In the genomic region with DNA sequence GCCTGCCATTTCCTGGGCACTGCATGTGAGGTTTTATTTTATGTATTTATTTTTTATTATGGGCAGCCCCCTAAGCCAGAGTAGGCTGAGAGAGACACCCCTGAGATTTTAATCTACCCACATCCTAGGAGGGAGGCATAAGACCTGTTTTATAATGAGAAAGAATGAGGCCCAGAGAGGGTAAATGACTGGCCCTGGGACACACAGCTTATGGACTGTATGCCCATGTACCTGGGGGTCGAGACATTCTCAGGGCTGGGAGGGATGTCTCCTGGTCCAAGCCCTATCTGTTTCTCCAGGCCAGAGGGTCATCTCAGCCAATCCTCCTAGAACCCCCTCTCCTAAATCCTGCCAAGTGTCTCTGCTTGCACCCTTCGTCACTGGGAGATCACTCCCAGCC, we compare ENCODE assay signal across 19 cellular contexts. TPM values are rescaled to one million over a fixed set of nuclear protein-coding genes. Genes with fewer than 3 reads are reported as not detected.
DNase-seq lines count a peak whose midpoint lies in the region; ATAC-seq and TF ChIP-seq lines count a peak whose summit lies in the region.
"Had no signal": no experiment of that assay in that cellular context is flagged by ENCODE, and none has a peak within 500 bp of the region (broad histone marks: within the 10 kb centered on the region; RNA-seq: fewer than 3 reads in every experiment).

No MANE protein-coding gene starts in this region.

- H3K4me3 Mint-ChIP-seq in activated CD4-positive, alpha-beta T cell treated with anti-CD3 and anti-CD28 coated beads, Interleukin-2, amount 10 ng/mL, durations not matched to agents 24 days and 14 days, result no peak overlapping the region
- H3K4me3 Mint-ChIP-seq in activated CD4-positive, alpha-beta T cell treated with anti-CD3 and anti-CD28 coated beads for 36 hours, result no peak overlapping the region
- H3K4me3 Mint-ChIP-seq in dendritic cell treated with granulocyte-macrophage colony-stimulating factor and Interleukin-4, amounts not matched to agents 40 ng/mL and 50 ng/mL, for 4 days, result no peak overlapping the region
- H3K4me3 Mint-ChIP-seq in nephron, result peak overlapping the region in 1 of 3 experiments; percentile 34
- H3K4me3 Mint-ChIP-seq: mesothelial cell of epicardium had no signal

- no peak for TF ChIP-seq EP300 in transverse colon (IDR thresholded peaks at IDR 0.05; ENCODE audit: low read depth)

- no peak for ATAC-seq in activated CD4-positive, alpha-beta T cell treated with anti-CD3 and anti-CD28 coated beads for 36 hours
- no peak for ATAC-seq in GM18907 (IDR thresholded peaks at IDR 0.05; ENCODE audit: unreplicated experiment)
- ATAC-seq: activated naive CD4-positive, alpha-beta T cell treated with anti-CD3 and anti-CD28 coated beads, Interleukin-2, amount 50 U/mL, for 72 hours; esophagus mucosa had no signal

- intact Hi-C loops in activated CD4-positive, alpha-beta T cell treated with anti-CD3 and anti-CD28 coated beads, Interleukin-2, amount 10 ng/mL, durations not matched to agents 24 days and 14 days (cut with micrococcal nuclease), result loop anchor here (10.0 kb wide), 2 partner anchors 106 to 1106 kb away; a partner anchor contains a TSS
- intact Hi-C loops in activated CD4-positive, alpha-beta T cell treated with anti-CD3 and anti-CD28 coated beads for 36 hours (cut with DNase I, micrococcal nuclease), result loop anchor here in 1 of 2 experiments (10.0 kb wide), 1 partner anchor 106 kb away; no protein-coding TSS in a partner anchor
- intact Hi-C loops in dendritic cell treated with granulocyte-macrophage colony-stimulating factor and Interleukin-4, amounts not matched to agents 40 ng/mL and 50 ng/mL, for 4 days (cut with micrococcal nuclease), result no loop called here
- intact Hi-C loops in transverse colon (cut with DNase I; ENCODE audit: low total_unique reads), result loop anchor here (10.0 kb wide), 1 partner anchor 106 kb away; no protein-coding TSS in a partner anchor

- peaks cover 54% of the 10 kb centered on the region for H3K27me3 Mint-ChIP-seq in activated CD4-positive, alpha-beta T cell treated with anti-CD3 and anti-CD28 coated beads, Interleukin-2, amount 10 ng/mL, durations not matched to agents 24 days and 14 days
- H3K27me3 Mint-ChIP-seq in activated CD4-positive, alpha-beta T cell treated with anti-CD3 and anti-CD28 coated beads for 36 hours, result peaks cover 9% of the 10 kb centered on the region
- H3K27me3 Mint-ChIP-seq in dendritic cell treated with granulocyte-macrophage colony-stimulating factor and Interleukin-4, amounts not matched to agents 40 ng/mL and 50 ng/mL, for 4 days, result no peaks in the 10 kb centered on the region
- peaks cover 10% of the 10 kb centered on the region for H3K27me3 Mint-ChIP-seq in nephron (ENCODE audit: low read depth)

- no peaks in the 10 kb centered on the region for H3K36me3 Mint-ChIP-seq in activated CD4-positive, alpha-beta T cell treated with anti-CD3 and anti-CD28 coated beads, Interleukin-2, amount 10 ng/mL, durations not matched to agents 24 days and 14 days (ENCODE audit: low read depth)
- no peaks in the 10 kb centered on the region for H3K36me3 Mint-ChIP-seq in activated CD4-positive, alpha-beta T cell treated with anti-CD3 and anti-CD28 coated beads for 36 hours (ENCODE audit: low read depth)
- peaks cover 76% of the 10 kb centered on the region for H3K36me3 Mint-ChIP-seq in dendritic cell treated with granulocyte-macrophage colony-stimulating factor and Interleukin-4, amounts not matched to agents 40 ng/mL and 50 ng/mL, for 4 days (ENCODE audit: low read depth)
- H3K36me3 Mint-ChIP-seq in nephron (ENCODE audit: low read depth), result no peaks in the 10 kb centered on the region
- H3K36me3 Mint-ChIP-seq: mesothelial cell of epicardium had no signal

- H3K4me3 ChIP-seq in transverse colon, result no peak overlapping the region
- H3K4me3 ChIP-seq: PC-9 had no signal

- WGBS in transverse colon (ENCODE audit: low coverage in 1 of 2), 2 donors, result 88 to 94% methylated on average over 1 to 2 of the region's 2 CpGs

- H3K4me1 ChIP-seq in transverse colon, result peaks cover 8 to 64% (median 34%) of the 10 kb centered on the region in 4 donors

- in situ Hi-C loops in transverse colon (cut with MboI; ENCODE audit: low pct_ligation_motif_present in 1 of 4, low pct_unique_long_range_greater_than_20kb in 1 of 4, low sequenced_read_pairs in 3 of 4), result no loop called here

- H3K4me1 Mint-ChIP-seq in activated CD4-positive, alpha-beta T cell treated with anti-CD3 and anti-CD28 coated beads, Interleukin-2, amount 10 ng/mL, durations not matched to agents 24 days and 14 days, result no peaks in the 10 kb centered on the region
- peaks cover 4% of the 10 kb centered on the region for H3K4me1 Mint-ChIP-seq in activated CD4-positive, alpha-beta T cell treated with anti-CD3 and anti-CD28 coated beads for 36 hours
- peaks cover 94% of the 10 kb centered on the region for H3K4me1 Mint-ChIP-seq in dendritic cell treated with granulocyte-macrophage colony-stimulating factor and Interleukin-4, amounts not matched to agents 40 ng/mL and 50 ng/mL, for 4 days (ENCODE audit: low read depth)
- H3K4me1 Mint-ChIP-seq in nephron, result peaks cover 78% of the 10 kb centered on the region

- H3K36me3 ChIP-seq in transverse colon, result no peaks in the 10 kb centered on the region

- H3K27ac Mint-ChIP-seq in activated CD4-positive, alpha-beta T cell treated with anti-CD3 and anti-CD28 coated beads, Interleukin-2, amount 10 ng/mL, durations not matched to agents 24 days and 14 days, result peak overlapping the region; percentile 32
- H3K27ac Mint-ChIP-seq in activated CD4-positive, alpha-beta T cell treated with anti-CD3 and anti-CD28 coated beads for 36 hours, result no peak overlapping the region
- peak overlapping the region; percentile 99 for H3K27ac Mint-ChIP-seq in dendritic cell treated with granulocyte-macrophage colony-stimulating factor and Interleukin-4, amounts not matched to agents 40 ng/mL and 50 ng/mL, for 4 days
- H3K27ac Mint-ChIP-seq in nephron, result peak overlapping the region; percentile 94 to 99 (median 99)
- H3K27ac Mint-ChIP-seq: activated naive CD4-positive, alpha-beta T cell treated with anti-CD3 and anti-CD28 coated beads, Interleukin-2, amount 50 U/mL, for 72 hours; mesothelial cell of epicardium had no signal

- H3K9me3 ChIP-seq in transverse colon, result no peaks in the 10 kb centered on the region

- peaks cover 10% of the 10 kb centered on the region for H3K27me3 ChIP-seq in transverse colon

- TF ChIP-seq CTCF in nephron (IDR thresholded peaks at IDR 0.05; ENCODE audit: unreplicated experiment in 3 of 3), result no peak
- no peak for TF ChIP-seq CTCF in transverse colon (IDR thresholded peaks at IDR 0.05)
- TF ChIP-seq CTCF in GM10266 (IDR thresholded peaks at IDR 0.05; ENCODE audit: control insufficient read depth, insufficient read depth, low read depth, missing control alignments), result no peak

- TF ChIP-seq POLR2A in transverse colon (IDR thresholded peaks at IDR 0.05), result no peak

- CTCF ChIA-PET in activated CD4-positive, alpha-beta T cell treated with anti-CD3 and anti-CD28 coated beads for 36 hours (lab: Charles Lee), result no interaction called here

- POLR2A ChIA-PET in activated CD4-positive, alpha-beta T cell treated with anti-CD3 and anti-CD28 coated beads for 36 hours (lab: Charles Lee), result no interaction called here

- no peak for DNase-seq in activated CD4-positive, alpha-beta T cell treated with anti-CD3 and anti-CD28 coated beads, Interleukin-2, amount 10 ng/mL, durations not matched to agents 24 days and 14 days
- no peak for DNase-seq in activated CD4-positive, alpha-beta T cell treated with anti-CD3 and anti-CD28 coated beads for 36 hours
- no peak for DNase-seq in transverse colon
- no peak for DNase-seq in GM10266 (ENCODE audit: extremely low spot score)
- DNase-seq in glomerular visceral epithelial cell (ENCODE audit: extremely low spot score), result no peak
- DNase-seq: GF-D8; NCI-H1694 treated with DMSO at 0.1 percent for 48 hours; NCI-H524; PC-9; stimulated activated CD4-positive, alpha-beta T cell treated with anti-CD3 and anti-CD28 coated beads, Interleukin-1b, Interleukin-23, amount 100 ng/mL, for 48 hours had no signal

- H3K9me3 Mint-ChIP-seq in activated CD4-positive, alpha-beta T cell treated with anti-CD3 and anti-CD28 coated beads, Interleukin-2, amount 10 ng/mL, durations not matched to agents 24 days and 14 days, result no peaks in the 10 kb centered on the region
- H3K9me3 Mint-ChIP-seq in activated CD4-positive, alpha-beta T cell treated with anti-CD3 and anti-CD28 coated beads for 36 hours (ENCODE audit: low read depth), result no peaks in the 10 kb centered on the region
- no peaks in the 10 kb centered on the region for H3K9me3 Mint-ChIP-seq in dendritic cell treated with granulocyte-macrophage colony-stimulating factor and Interleukin-4, amounts not matched to agents 40 ng/mL and 50 ng/mL, for 4 days
- H3K9me3 Mint-ChIP-seq in nephron, result no peaks in the 10 kb centered on the region
- H3K9me3 Mint-ChIP-seq: activated naive CD4-positive, alpha-beta T cell treated with anti-CD3 and anti-CD28 coated beads, Interleukin-2, amount 50 U/mL, for 72 hours; mesothelial cell of epicardium had no signal

- peak overlapping the region; percentile 78 to 86 (median 81) for H3K27ac ChIP-seq in transverse colon
- H3K27ac ChIP-seq: 22Rv1, PC-9 had no signal

RNA-seq across cellular contexts. Expression of a gene that starts 6.1 kb away (rescaled TPM):
- total RNA-seq in activated CD4-positive, alpha-beta T cell treated with anti-CD3 and anti-CD28 coated beads, Interleukin-2, amount 10 ng/mL, durations not matched to agents 24 days and 14 days, result 1.6 and 1.7 TPM in 2 replicates
- total RNA-seq in activated CD4-positive, alpha-beta T cell treated with anti-CD3 and anti-CD28 coated beads for 36 hours, result 1 to 10 TPM; 3.1 to 4.6 TPM
- 10 to 100 TPM; 26.4 to 71.8 (median 35.8) TPM for total RNA-seq in transverse colon

RNA-seq across cellular contexts. Expression of a gene that starts 57.4 kb away (rescaled TPM):
- not detected in 2 replicates for total RNA-seq in activated CD4-positive, alpha-beta T cell treated with anti-CD3 and anti-CD28 coated beads, Interleukin-2, amount 10 ng/mL, durations not matched to agents 24 days and 14 days
- not detected for total RNA-seq in activated CD4-positive, alpha-beta T cell treated with anti-CD3 and anti-CD28 coated beads for 36 hours
- not detected for total RNA-seq in transverse colon
- total RNA-seq: activated naive CD4-positive, alpha-beta T cell treated with anti-CD3 and anti-CD28 coated beads, Interleukin-2, amount 50 U/mL, for 72 hours; esophagus mucosa; LHCN-M2; mesothelial cell of epicardium; PC-9; posterior vena cava had no signal

Comparison
In these comparisons a context has a peak if more than half of its experiments do, and no peak if none do; other contexts are left out.
1. RNA of a gene that starts 6.1 kb away (total RNA-seq): 26.4 to 71.8 TPM in transverse colon; 3.1 to 4.6 TPM in activated CD4-positive, alpha-beta T cell treated with anti-CD3 and anti-CD28 coated beads for 36 hours and 1.6 to 1.7 TPM in activated CD4-positive, alpha-beta T cell treated with anti-CD3 and anti-CD28 coated beads, Interleukin-2, amount 10 ng/mL, durations not matched to agents 24 days and 14 days; every median in the first group is over 4 times any median in the second.